Comparison of ENCODE assay signal across 23 cellular contexts in genomic region chr22:25364736-25365241, GRCh38.
A peak's percentile ranks its signal among the peaks of the same experiment; 100 is the strongest.
DNase-seq lines count a peak whose midpoint lies in the region; ATAC-seq and TF ChIP-seq lines count a peak whose summit lies in the region.
"Had no signal": no experiment of that assay in that cellular context is flagged by ENCODE, and none has a peak within 500 bp of the region (broad histone marks: within the 10 kb centered on the region; RNA-seq: fewer than 3 reads in every experiment).

No MANE protein-coding gene starts in this region.

- intact Hi-C loops in natural killer cell (cut with micrococcal nuclease) (loop anchor here (5.0 kb wide), 1 partner anchor 968 kb away; no protein-coding TSS in a partner anchor), heart left ventricle (cut with DNase I) (loop anchor here in 9 of 10 donors (1.0 to 10.0 kb wide), 9 partner anchors 38 to 340 kb away; no protein-coding TSS in a partner anchor), posterior vena cava (cut with DNase I) (no loop called here)

- H3K27me3 ChIP-seq in heart left ventricle (no peaks in the 10 kb centered on the region), smooth muscle cell (ENCODE audit: low read depth) (no peaks in the 10 kb centered on the region)
- H3K27me3 ChIP-seq: ascending aorta, left lung had no signal

- no peaks in the 10 kb centered on the region for H3F3A ChIP-seq in smooth muscle cell (ENCODE audit: low read depth)

- H3K9me3 ChIP-seq in heart left ventricle = no peaks in the 10 kb centered on the region
- no peaks in the 10 kb centered on the region for H3K9me3 ChIP-seq in smooth muscle cell (replicated peaks; ENCODE audit: low read depth)
- H3K9me3 ChIP-seq: ascending aorta, left lung had no signal

- no peak for TF ChIP-seq POLR2A in heart left ventricle (IDR thresholded peaks at IDR 0.05)

- no peaks in the 10 kb centered on the region for H3K79me2 ChIP-seq in smooth muscle cell (ENCODE audit: low read depth)

- H3K27ac Mint-ChIP-seq in natural killer cell treated with Interleukin-12 subunit alpha and Interleukin-12 subunit beta and Interleukin-15 and Interleukin-18, amount 100 ng/mL, for 72 hours = no peak overlapping the region
- H3K27ac Mint-ChIP-seq in natural killer cell = peak overlapping the region in 1 of 2 donors; percentile 66
- H3K27ac Mint-ChIP-seq: activated CD4-positive, alpha-beta T cell treated with anti-CD3 and anti-CD28 coated beads for 36 hours had no signal

- H3K4me3 ChIP-seq in heart left ventricle (no peak overlapping the region), smooth muscle cell (no peak overlapping the region)
- H3K4me3 ChIP-seq: ascending aorta, left lung, skin epidermis had no signal

- H3K4me1 ChIP-seq in heart left ventricle (peaks cover 0 to 62% (median 32%) of the 10 kb centered on the region in 12 donors), smooth muscle cell (ENCODE audit: low read depth) (no peaks in the 10 kb centered on the region)
- H3K4me1 ChIP-seq: parathyroid adenoma had no signal

- no peaks in the 10 kb centered on the region for H3K27me3 Mint-ChIP-seq in natural killer cell treated with Interleukin-12 subunit alpha and Interleukin-12 subunit beta and Interleukin-15 and Interleukin-18, amount 100 ng/mL, for 72 hours
- no peaks in the 10 kb centered on the region for H3K27me3 Mint-ChIP-seq in natural killer cell (ENCODE audit: low read depth in 2 of 2)
- H3K27me3 Mint-ChIP-seq: activated CD4-positive, alpha-beta T cell treated with anti-CD3 and anti-CD28 coated beads for 36 hours; CD8-positive, alpha-beta memory T cell had no signal

- no peak overlapping the region for H2AFZ ChIP-seq in smooth muscle cell (ENCODE audit: low read depth)
- H2AFZ ChIP-seq: parathyroid adenoma had no signal

- peaks cover 0 to 23% of the 10 kb centered on the region in 2 donors for H3K4me1 Mint-ChIP-seq in natural killer cell treated with Interleukin-12 subunit alpha and Interleukin-12 subunit beta and Interleukin-15 and Interleukin-18, amount 100 ng/mL, for 72 hours (ENCODE audit: low read depth in 2 of 2)
- H3K4me1 Mint-ChIP-seq in natural killer cell = peaks cover 29 to 44% of the 10 kb centered on the region in 2 donors

- H4K20me1 ChIP-seq in smooth muscle cell (ENCODE audit: low read depth) = peaks cover 17% of the 10 kb centered on the region

- DNase-seq in natural killer cell treated with Interleukin-12 subunit alpha and Interleukin-12 subunit beta and Interleukin-15 and Interleukin-18, amount 100 ng/mL, for 72 hours (ENCODE audit: low spot score) = peak; percentile 34
- DNase-seq in natural killer cell (no peak), heart left ventricle (peak in 2 of 5 donors; percentile 23 to 66), posterior vena cava (ENCODE audit: low spot score) (peak; percentile 76), smooth muscle cell (lab: John Stamatoyannopoulos, UW; ENCODE audit: unreplicated experiment) (no peak), NOMO-1 treated with dmso at 0.1 percent for 144 hours (lab: John Stamatoyannopoulos, UW; ENCODE audit: unreplicated experiment) (no peak)
- DNase-seq: ACHN; activated CD4-positive, alpha-beta T cell treated with anti-CD3 and anti-CD28 coated beads for 36 hours; activated naive CD4-positive, alpha-beta T cell; activated T-cell treated with anti-CD3 and anti-CD28 coated beads for 4 hours; CD8-positive, alpha-beta memory T cell; DMS79 treated with DMSO at 0.1 percent for 48 hours; foreskin melanocyte; NCI-H1436 treated with DMSO at 0.1 percent for 48 hours; NCI-H774; stimulated activated CD8-positive, alpha-beta memory T cell treated with anti-CD3 and anti-CD28 coated beads, Interleukin-4, amount 100 ng/mL, for 48 hours had no signal

- H3K36me3 Mint-ChIP-seq in natural killer cell treated with Interleukin-12 subunit alpha and Interleukin-12 subunit beta and Interleukin-15 and Interleukin-18, amount 100 ng/mL, for 72 hours = no peaks in the 10 kb centered on the region
- no peaks in the 10 kb centered on the region for H3K36me3 Mint-ChIP-seq in natural killer cell

- no peak for TF ChIP-seq CTCF in natural killer cell (IDR thresholded peaks at IDR 0.05)
- no peak for TF ChIP-seq CTCF in heart left ventricle (IDR thresholded peaks at IDR 0.05)
- no peak for TF ChIP-seq CTCF in smooth muscle cell (IDR thresholded peaks at IDR 0.05; ENCODE audit: borderline replicate concordance, insufficient read depth, poor library complexity, severe bottlenecking)

- H3K4me2 ChIP-seq in smooth muscle cell = no peak overlapping the region

- ATAC-seq in natural killer cell treated with Interleukin-12 subunit alpha and Interleukin-12 subunit beta and Interleukin-15 and Interleukin-18, amount 100 ng/mL, for 72 hours = no peak
- ATAC-seq in natural killer cell = no peak
- ATAC-seq in heart left ventricle = no peak
- no peak for ATAC-seq in HG03565 (IDR thresholded peaks at IDR 0.05; ENCODE audit: unreplicated experiment)
- ATAC-seq in GM21360 (IDR thresholded peaks at IDR 0.05; ENCODE audit: unreplicated experiment) = no peak
- ATAC-seq: activated CD4-positive, alpha-beta T cell treated with anti-CD3 and anti-CD28 coated beads for 36 hours; left lung; SK-N-SH treated with all-trans-retinoic acid at 6 μM for 48 hours had no signal

- 70 to 79% (median 70%) methylated on average over 13 of the region's 13 CpGs for WGBS in heart left ventricle, 4 donors
- 96% methylated on average over 13 of the region's 13 CpGs for WGBS in smooth muscle cell (ENCODE audit: low lambda C conversion rate)

- no peak overlapping the region for H3K9ac ChIP-seq in smooth muscle cell (ENCODE audit: low read depth)
- H3K9ac ChIP-seq: parathyroid adenoma had no signal

- no peaks in the 10 kb centered on the region for H3K9me3 Mint-ChIP-seq in natural killer cell treated with Interleukin-12 subunit alpha and Interleukin-12 subunit beta and Interleukin-15 and Interleukin-18, amount 100 ng/mL, for 72 hours
- H3K9me3 Mint-ChIP-seq in natural killer cell = no peaks in the 10 kb centered on the region
- H3K9me3 Mint-ChIP-seq: CD8-positive, alpha-beta memory T cell had no signal

- no peak overlapping the region for H3K4me3 Mint-ChIP-seq in natural killer cell treated with Interleukin-12 subunit alpha and Interleukin-12 subunit beta and Interleukin-15 and Interleukin-18, amount 100 ng/mL, for 72 hours
- no peak overlapping the region for H3K4me3 Mint-ChIP-seq in natural killer cell
- H3K4me3 Mint-ChIP-seq: activated CD4-positive, alpha-beta T cell treated with anti-CD3 and anti-CD28 coated beads for 36 hours; CD8-positive, alpha-beta memory T cell had no signal

- peak overlapping the region in 7 of 12 donors; percentile 9 to 58 (median 53) for H3K27ac ChIP-seq in heart left ventricle
- H3K27ac ChIP-seq in smooth muscle cell (ENCODE audit: low read depth) = no peak overlapping the region
- H3K27ac ChIP-seq: ascending aorta, parathyroid adenoma had no signal

- H3K36me3 ChIP-seq in heart left ventricle (peaks cover 0 to 4% (median 1%) of the 10 kb centered on the region in 9 donors), smooth muscle cell (ENCODE audit: low read depth) (no peaks in the 10 kb centered on the region)

Comparison
In these comparisons a context has a peak if more than half of its experiments do, and no peak if none do; other contexts are left out.
1. DNase-seq: peak in natural killer cell treated with Interleukin-12 subunit alpha and Interleukin-12 subunit beta and Interleukin-15 and Interleukin-18, amount 100 ng/mL, for 72 hours (single experiment) and posterior vena cava (single experiment); none in natural killer cell (single experiment), smooth muscle cell (single experiment) and NOMO-1 treated with dmso at 0.1 percent for 144 hours (single experiment).
2. intact Hi-C loops: an anchor here in natural killer cell (5.0 kb wide) and heart left ventricle (1.0 to 10.0 kb wide); none called in posterior vena cava.